In the genomic region with DNA sequence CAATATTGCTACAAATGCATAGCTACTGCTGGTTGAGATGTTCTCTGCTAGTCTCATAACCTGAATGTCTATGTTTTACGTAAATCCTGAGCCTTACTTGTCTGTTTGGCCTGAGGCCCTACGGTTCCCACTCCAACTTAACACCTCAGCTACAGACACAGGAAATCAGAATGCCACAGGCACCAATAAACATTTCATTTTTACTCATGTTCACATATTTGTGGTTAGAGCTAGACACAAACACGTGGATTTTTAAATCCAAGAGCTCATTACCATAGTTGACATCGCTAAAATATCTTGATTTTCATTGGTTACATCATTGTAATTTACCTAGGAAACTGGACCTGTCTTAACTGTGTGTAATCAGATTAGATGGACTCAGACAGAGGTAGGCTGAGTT, we compare ENCODE assay signal across 28 cellular contexts.
A peak's percentile ranks its signal among the peaks of the same experiment; 100 is the strongest.
DNase-seq lines count a peak whose midpoint lies in the region; ATAC-seq and TF ChIP-seq lines count a peak whose summit lies in the region.
"Had no signal": no experiment of that assay in that cellular context is flagged by ENCODE, and none has a peak within 500 bp of the region (broad histone marks: within the 10 kb centered on the region; RNA-seq: fewer than 3 reads in every experiment).

No MANE protein-coding gene starts in this region.

- H3K9me2 ChIP-seq in SK-N-SH = no peaks in the 10 kb centered on the region

- no peak overlapping the region for H2AFZ ChIP-seq in SK-N-SH (ENCODE audit: low read depth)

- no peaks in the 10 kb centered on the region for H3F3A ChIP-seq in SK-N-SH (replicated peaks; ENCODE audit: insufficient read depth)

- CTCF ChIA-PET in SK-N-SH (lab: Yijun Ruan, JAX) = no interaction called here

- H3K79me2 ChIP-seq in SK-N-SH (ENCODE audit: insufficient read depth) = no peaks in the 10 kb centered on the region

- TF ChIP-seq RAD21 in SK-N-SH (IDR thresholded peaks at IDR 0.05; ENCODE audit: low read length) = no peak

- ATAC-seq in heart right ventricle (no peak), HG02973 (IDR thresholded peaks at IDR 0.05; ENCODE audit: unreplicated experiment) (no peak)
- ATAC-seq: K562, left colon, pancreas, upper lobe of right lung had no signal

- TF ChIP-seq CTCF in SK-N-SH (IDR thresholded peaks at IDR 0.05) (no peak), heart right ventricle (IDR thresholded peaks at IDR 0.05) (no peak)

- H3K27me3 ChIP-seq in SK-N-SH (ENCODE audit: insufficient read depth) (no peaks in the 10 kb centered on the region), heart right ventricle (no peaks in the 10 kb centered on the region)
- H3K27me3 ChIP-seq: esophagus squamous epithelium, upper lobe of right lung had no signal

- peak; percentile 27 for DNase-seq in A172 (ENCODE audit: low spot score)
- peak; percentile 13 for DNase-seq in M059J (ENCODE audit: low read depth)
- peak; percentile 65 for DNase-seq in SW480 (ENCODE audit: low spot score)
- peak; percentile 8 for DNase-seq in foreskin melanocyte
- no peak for DNase-seq in SK-N-SH
- DNase-seq in heart right ventricle = no peak
- DNase-seq in NCI-H2029 (lab: John Stamatoyannopoulos, UW) = no peak
- DNase-seq: 8988T; activated CD4-positive, alpha-beta T cell treated with anti-CD3 and anti-CD28 coated beads, Interleukin-2, amount 50 U/mL, for 1 hour; activated CD4-positive, CD25-positive, alpha-beta regulatory T cell; activated gamma-delta T cell; activated naive CD8-positive, alpha-beta T cell treated with anti-CD3 and anti-CD28 coated beads, Interleukin-2, amount 10 ng/mL, durations not matched to agents 7 days and 5 days; activated T-cell treated with anti-CD3 and anti-CD28 coated beads, Interleukin-2, amount 50 U/mL, for 24 hours; aorta; Caco-2; dermis blood vessel endothelial cell; DMS79 treated with DMSO at 0.1 percent for 48 hours; esophagus squamous epithelium; GF-D8; hippocampal formation; left colon; NCI-H2029 treated with DMSO at 0.1 percent for 48 hours; NCI-H82; pancreas; stimulated activated naive CD4-positive, alpha-beta T cell; upper lobe of right lung had no signal

- no peak overlapping the region for H3K27ac ChIP-seq in SK-N-SH (ENCODE audit: low read depth in 2 of 2, low read length in 1 of 2)
- H3K27ac ChIP-seq in heart right ventricle = no peak overlapping the region
- H3K27ac ChIP-seq: esophagus squamous epithelium, pancreas, upper lobe of right lung had no signal

- no peak overlapping the region for H3K9ac ChIP-seq in SK-N-SH

- no peaks in the 10 kb centered on the region for H4K20me1 ChIP-seq in SK-N-SH (ENCODE audit: insufficient read depth)

- POLR2A ChIA-PET in SK-N-SH (lab: Yijun Ruan, JAX) = no interaction called here

- no peak overlapping the region for H3K4me2 ChIP-seq in SK-N-SH

- H3K4me1 ChIP-seq in SK-N-SH (ENCODE audit: control insufficient read depth in 1 of 2, insufficient read depth in 2 of 2, low read depth in 1 of 2, low read length in 1 of 2) (no peaks in the 10 kb centered on the region), heart right ventricle (no peaks in the 10 kb centered on the region)
- H3K4me1 ChIP-seq: Caco-2, esophagus squamous epithelium, pancreas, upper lobe of right lung had no signal

- intact Hi-C loops in heart right ventricle (cut with DNase I) = no loop called here

- WGBS in SK-N-SH (ENCODE audit: low lambda C conversion rate) = 26% methylated on average over 4 of the region's 4 CpGs
- 77 to 82% methylated on average over 4 of the region's 4 CpGs for WGBS in heart right ventricle, 2 donors

- no peak overlapping the region for H3K4me3 ChIP-seq in SK-N-SH (ENCODE audit: low read depth in 2 of 2, low read length in 1 of 2)
- H3K4me3 ChIP-seq in heart right ventricle = no peak overlapping the region
- H3K4me3 ChIP-seq: esophagus squamous epithelium, K562, pancreas, upper lobe of right lung had no signal

- H3K9me3 ChIP-seq in SK-N-SH (no peaks in the 10 kb centered on the region), heart right ventricle (no peaks in the 10 kb centered on the region)
- H3K9me3 ChIP-seq: Caco-2, pancreas, upper lobe of right lung had no signal

- no peak for TF ChIP-seq EP300 in SK-N-SH (IDR thresholded peaks at IDR 0.05; ENCODE audit: borderline replicate concordance in 1 of 2, low read depth in 1 of 2, low read length in 1 of 2)

- H3K36me3 ChIP-seq in SK-N-SH (replicated peaks in 1 of 2; ENCODE audit: control insufficient read depth in 1 of 2, insufficient read depth in 2 of 2, low read length in 1 of 2) = no peaks in the 10 kb centered on the region
- H3K36me3 ChIP-seq in heart right ventricle = no peaks in the 10 kb centered on the region
- H3K36me3 ChIP-seq: esophagus squamous epithelium, pancreas, upper lobe of right lung had no signal

TF ChIP-seq in SK-N-SH, 30 proteins besides CTCF, POLR2A, EP300 and RAD21 (continues in another document):
- TF ChIP-seq USF1 (IDR thresholded peaks at IDR 0.05; ENCODE audit: borderline replicate concordance, low read depth) (no peak), FOXM1 (IDR thresholded peaks at IDR 0.05; ENCODE audit: low read depth) (no peak), ELF1 (IDR thresholded peaks at IDR 0.05) (no peak), FOXJ3 (CRISPR knock-in tag; IDR thresholded peaks at IDR 0.05) (no peak), GABPA (IDR thresholded peaks at IDR 0.05; ENCODE audit: low read depth) (no peak), GATA2 (CRISPR knock-in tag; IDR thresholded peaks at IDR 0.05) (no peak), SIN3A (IDR thresholded peaks at IDR 0.05; ENCODE audit: borderline replicate concordance, low read depth, low read length) (no peak), NRF1 (IDR thresholded peaks at IDR 0.05; ENCODE audit: low read depth, low read length) (no peak), RFX5 (IDR thresholded peaks at IDR 0.05; ENCODE audit: low read length) (no peak), MXI1 (IDR thresholded peaks at IDR 0.05; ENCODE audit: low read depth, low read length) (no peak), POLR2AphosphoS5 (IDR thresholded peaks at IDR 0.05; ENCODE audit: low read depth, low read length) (no peak)
- TF ChIP-seq, protein P1, sequence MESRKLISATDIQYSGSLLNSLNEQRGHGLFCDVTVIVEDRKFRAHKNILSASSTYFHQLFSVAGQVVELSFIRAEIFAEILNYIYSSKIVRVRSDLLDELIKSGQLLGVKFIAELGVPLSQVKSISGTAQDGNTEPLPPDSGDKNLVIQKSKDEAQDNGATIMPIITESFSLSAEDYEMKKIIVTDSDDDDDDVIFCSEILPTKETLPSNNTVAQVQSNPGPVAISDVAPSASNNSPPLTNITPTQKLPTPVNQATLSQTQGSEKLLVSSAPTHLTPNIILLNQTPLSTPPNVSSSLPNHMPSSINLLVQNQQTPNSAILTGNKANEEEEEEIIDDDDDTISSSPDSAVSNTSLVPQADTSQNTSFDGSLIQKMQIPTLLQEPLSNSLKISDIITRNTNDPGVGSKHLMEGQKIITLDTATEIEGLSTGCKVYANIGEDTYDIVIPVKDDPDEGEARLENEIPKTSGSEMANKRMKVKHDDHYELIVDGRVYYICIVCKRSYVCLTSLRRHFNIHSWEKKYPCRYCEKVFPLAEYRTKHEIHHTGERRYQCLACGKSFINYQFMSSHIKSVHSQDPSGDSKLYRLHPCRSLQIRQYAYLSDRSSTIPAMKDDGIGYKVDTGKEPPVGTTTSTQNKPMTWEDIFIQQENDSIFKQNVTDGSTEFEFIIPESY (IDR thresholded peaks at IDR 0.05; ENCODE audit: borderline replicate concordance, low read depth) = no peak
- TF ChIP-seq, protein P2, sequence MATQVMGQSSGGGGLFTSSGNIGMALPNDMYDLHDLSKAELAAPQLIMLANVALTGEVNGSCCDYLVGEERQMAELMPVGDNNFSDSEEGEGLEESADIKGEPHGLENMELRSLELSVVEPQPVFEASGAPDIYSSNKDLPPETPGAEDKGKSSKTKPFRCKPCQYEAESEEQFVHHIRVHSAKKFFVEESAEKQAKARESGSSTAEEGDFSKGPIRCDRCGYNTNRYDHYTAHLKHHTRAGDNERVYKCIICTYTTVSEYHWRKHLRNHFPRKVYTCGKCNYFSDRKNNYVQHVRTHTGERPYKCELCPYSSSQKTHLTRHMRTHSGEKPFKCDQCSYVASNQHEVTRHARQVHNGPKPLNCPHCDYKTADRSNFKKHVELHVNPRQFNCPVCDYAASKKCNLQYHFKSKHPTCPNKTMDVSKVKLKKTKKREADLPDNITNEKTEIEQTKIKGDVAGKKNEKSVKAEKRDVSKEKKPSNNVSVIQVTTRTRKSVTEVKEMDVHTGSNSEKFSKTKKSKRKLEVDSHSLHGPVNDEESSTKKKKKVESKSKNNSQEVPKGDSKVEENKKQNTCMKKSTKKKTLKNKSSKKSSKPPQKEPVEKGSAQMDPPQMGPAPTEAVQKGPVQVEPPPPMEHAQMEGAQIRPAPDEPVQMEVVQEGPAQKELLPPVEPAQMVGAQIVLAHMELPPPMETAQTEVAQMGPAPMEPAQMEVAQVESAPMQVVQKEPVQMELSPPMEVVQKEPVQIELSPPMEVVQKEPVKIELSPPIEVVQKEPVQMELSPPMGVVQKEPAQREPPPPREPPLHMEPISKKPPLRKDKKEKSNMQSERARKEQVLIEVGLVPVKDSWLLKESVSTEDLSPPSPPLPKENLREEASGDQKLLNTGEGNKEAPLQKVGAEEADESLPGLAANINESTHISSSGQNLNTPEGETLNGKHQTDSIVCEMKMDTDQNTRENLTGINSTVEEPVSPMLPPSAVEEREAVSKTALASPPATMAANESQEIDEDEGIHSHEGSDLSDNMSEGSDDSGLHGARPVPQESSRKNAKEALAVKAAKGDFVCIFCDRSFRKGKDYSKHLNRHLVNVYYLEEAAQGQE (IDR thresholded peaks at IDR 0.05; ENCODE audit: low read depth, low read length) = no peak
- TF ChIP-seq, protein P3, sequence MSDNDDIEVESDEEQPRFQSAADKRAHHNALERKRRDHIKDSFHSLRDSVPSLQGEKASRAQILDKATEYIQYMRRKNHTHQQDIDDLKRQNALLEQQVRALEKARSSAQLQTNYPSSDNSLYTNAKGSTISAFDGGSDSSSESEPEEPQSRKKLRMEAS (IDR thresholded peaks at IDR 0.05; ENCODE audit: low read depth) = no peak

Comparison
In these comparisons a context has a peak if more than half of its experiments do, and no peak if none do; other contexts are left out.
1. DNase-seq: peak in A172 (single experiment), M059J (single experiment), SW480 (single experiment) and foreskin melanocyte (single experiment); none in SK-N-SH (single experiment), heart right ventricle (0 of 2) and NCI-H2029 (single experiment).